1 cellular context compared by ENCODE assay signal in genomic region chr20:32396656-32397160, GRCh38.
TF ChIP-seq lines count a peak whose summit lies in the region.

No MANE protein-coding gene starts in this region.

TF ChIP-seq in IMR-90, 13 proteins besides CTCF, POLR2A, EP300 and RAD21:
- no peak for TF ChIP-seq MAZ (IDR thresholded peaks at IDR 0.05; ENCODE audit: borderline replicate concordance, low read depth, low read length)
- no peak for TF ChIP-seq MAFK (IDR thresholded peaks at IDR 0.05; ENCODE audit: low read depth, low read length)
- TF ChIP-seq CEBPB (IDR thresholded peaks at IDR 0.05; ENCODE audit: low read depth, low read length) = no peak
- TF ChIP-seq MXI1 (IDR thresholded peaks at IDR 0.05; ENCODE audit: borderline replicate concordance, low read depth, low read length) = no peak
- TF ChIP-seq FOS (IDR thresholded peaks at IDR 0.05; ENCODE audit: low read depth, low read length) = no peak
- TF ChIP-seq BHLHE40 (IDR thresholded peaks at IDR 0.05; ENCODE audit: low read depth, low read length) = no peak
- no peak for TF ChIP-seq RCOR1 (IDR thresholded peaks at IDR 0.05; ENCODE audit: insufficient replicate concordance, low read length)
- TF ChIP-seq SMC3 (IDR thresholded peaks at IDR 0.05; ENCODE audit: low read depth, low read length) = no peak
- no peak for TF ChIP-seq USF2 (IDR thresholded peaks at IDR 0.05; ENCODE audit: low read depth, low read length)
- TF ChIP-seq CHD1 (IDR thresholded peaks at IDR 0.05; ENCODE audit: low read depth, low read length) = no peak
- no peak for TF ChIP-seq NFE2L2 (IDR thresholded peaks at IDR 0.05; ENCODE audit: low read depth, low read length)
- TF ChIP-seq ELK1 (IDR thresholded peaks at IDR 0.05; ENCODE audit: borderline replicate concordance, low read depth, low read length) = no peak
- TF ChIP-seq RFX5 (IDR thresholded peaks at IDR 0.05; ENCODE audit: low read depth, low read length) = no peak
